1 cellular context compared by ENCODE assay signal in the genomic region with DNA sequence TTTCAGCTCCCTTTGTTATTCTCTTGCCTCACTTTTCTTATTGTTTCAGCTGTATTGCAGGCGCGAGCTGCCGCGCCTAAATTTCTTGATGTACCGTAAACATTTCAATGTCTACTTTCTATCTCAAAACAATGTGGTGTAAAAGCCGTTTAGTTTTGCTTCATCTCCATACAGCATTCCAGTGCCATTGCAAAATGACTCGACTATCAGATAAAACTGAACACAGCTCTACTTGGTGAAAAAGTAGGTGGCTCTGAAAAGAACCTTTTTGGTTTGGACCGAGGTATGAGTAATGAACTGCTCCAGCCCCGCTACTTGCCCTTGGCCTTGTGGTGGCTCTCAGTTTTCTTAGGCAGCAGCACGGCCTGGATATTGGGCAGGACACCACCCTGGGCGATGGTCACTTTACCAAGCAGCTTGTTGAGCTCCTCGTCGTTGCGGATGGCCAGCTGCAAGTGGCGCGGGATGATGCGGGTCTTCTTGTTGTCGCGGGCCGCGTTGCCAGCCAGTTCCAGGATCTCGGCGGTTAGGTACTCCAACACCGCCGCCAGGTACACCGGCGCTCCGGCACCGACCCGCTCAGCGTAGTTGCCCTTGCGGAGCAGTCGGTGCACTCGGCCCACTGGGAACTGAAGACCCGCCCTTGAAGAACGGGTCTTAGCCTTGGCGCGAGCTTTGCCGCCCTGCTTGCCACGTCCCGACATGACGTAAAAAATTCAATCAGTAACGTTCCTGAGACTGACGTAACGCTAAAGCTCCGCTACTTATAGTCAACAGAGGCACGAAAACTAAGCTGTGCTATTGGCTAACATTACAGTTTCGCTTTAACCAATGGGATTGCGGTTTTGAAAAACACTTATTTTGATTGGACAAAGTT.
TF ChIP-seq lines count a peak whose summit lies in the region.

No MANE protein-coding gene starts in this region.

TF ChIP-seq in K562, 482 proteins besides CTCF, POLR2A, EP300 and RAD21 (continued from another document and continues in another):
- TF ChIP-seq, protein P1, sequence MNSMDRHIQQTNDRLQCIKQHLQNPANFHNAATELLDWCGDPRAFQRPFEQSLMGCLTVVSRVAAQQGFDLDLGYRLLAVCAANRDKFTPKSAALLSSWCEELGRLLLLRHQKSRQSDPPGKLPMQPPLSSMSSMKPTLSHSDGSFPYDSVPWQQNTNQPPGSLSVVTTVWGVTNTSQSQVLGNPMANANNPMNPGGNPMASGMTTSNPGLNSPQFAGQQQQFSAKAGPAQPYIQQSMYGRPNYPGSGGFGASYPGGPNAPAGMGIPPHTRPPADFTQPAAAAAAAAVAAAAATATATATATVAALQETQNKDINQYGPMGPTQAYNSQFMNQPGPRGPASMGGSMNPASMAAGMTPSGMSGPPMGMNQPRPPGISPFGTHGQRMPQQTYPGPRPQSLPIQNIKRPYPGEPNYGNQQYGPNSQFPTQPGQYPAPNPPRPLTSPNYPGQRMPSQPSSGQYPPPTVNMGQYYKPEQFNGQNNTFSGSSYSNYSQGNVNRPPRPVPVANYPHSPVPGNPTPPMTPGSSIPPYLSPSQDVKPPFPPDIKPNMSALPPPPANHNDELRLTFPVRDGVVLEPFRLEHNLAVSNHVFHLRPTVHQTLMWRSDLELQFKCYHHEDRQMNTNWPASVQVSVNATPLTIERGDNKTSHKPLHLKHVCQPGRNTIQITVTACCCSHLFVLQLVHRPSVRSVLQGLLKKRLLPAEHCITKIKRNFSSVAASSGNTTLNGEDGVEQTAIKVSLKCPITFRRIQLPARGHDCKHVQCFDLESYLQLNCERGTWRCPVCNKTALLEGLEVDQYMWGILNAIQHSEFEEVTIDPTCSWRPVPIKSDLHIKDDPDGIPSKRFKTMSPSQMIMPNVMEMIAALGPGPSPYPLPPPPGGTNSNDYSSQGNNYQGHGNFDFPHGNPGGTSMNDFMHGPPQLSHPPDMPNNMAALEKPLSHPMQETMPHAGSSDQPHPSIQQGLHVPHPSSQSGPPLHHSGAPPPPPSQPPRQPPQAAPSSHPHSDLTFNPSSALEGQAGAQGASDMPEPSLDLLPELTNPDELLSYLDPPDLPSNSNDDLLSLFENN (IDR thresholded peaks at IDR 0.05; ENCODE audit: low read depth in 2 of 2, low read length in 2 of 2): peak in 1 of 2 experiments; percentile 59; a peak in 2 of 4 replicates
- TF ChIP-seq ZNF316 (IDR thresholded peaks at IDR 0.05): no peak
- TF ChIP-seq ZNF766 (CRISPR knock-in tag; conservative IDR thresholded peaks at IDR 0.05): 0 out of 2 replicates have a peak, but pooled peaks have one; percentile 69
- TF ChIP-seq KAT2B (IDR thresholded peaks at IDR 0.05; ENCODE audit: low read depth, low read length): no peak
- TF ChIP-seq HSF4 (CRISPR knock-in tag; IDR thresholded peaks at IDR 0.05; ENCODE audit: borderline replicate concordance): no peak
- peak; percentile 44; the same call in 1 of the 2 replicates for TF ChIP-seq CBFB (CRISPR knock-in tag; IDR thresholded peaks at IDR 0.05)
- TF ChIP-seq COPS2 (conservative IDR thresholded peaks at IDR 0.05): no peak
- 0 out of 2 replicates have a peak, but pooled peaks have one; percentile 23 for TF ChIP-seq ELF2 (CRISPR knock-in tag; IDR thresholded peaks at IDR 0.05)
- TF ChIP-seq CBX2 (IDR thresholded peaks at IDR 0.05; ENCODE audit: insufficient read depth, low read length, poor library complexity, severe bottlenecking): no peak
- TF ChIP-seq XRCC3 (IDR thresholded peaks at IDR 0.05): no peak
- TF ChIP-seq, protein P2, sequence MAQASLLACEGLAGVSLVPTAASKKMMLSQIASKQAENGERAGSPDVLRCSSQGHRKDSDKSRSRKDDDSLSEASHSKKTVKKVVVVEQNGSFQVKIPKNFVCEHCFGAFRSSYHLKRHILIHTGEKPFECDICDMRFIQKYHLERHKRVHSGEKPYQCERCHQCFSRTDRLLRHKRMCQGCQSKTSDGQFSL (CRISPR knock-in tag; IDR thresholded peaks at IDR 0.05): peak; percentile 41; the same call in 1 of the 2 replicates
- TF ChIP-seq, protein P2 (tag; IDR thresholded peaks at IDR 0.05): no peak
- TF ChIP-seq, protein P3, sequence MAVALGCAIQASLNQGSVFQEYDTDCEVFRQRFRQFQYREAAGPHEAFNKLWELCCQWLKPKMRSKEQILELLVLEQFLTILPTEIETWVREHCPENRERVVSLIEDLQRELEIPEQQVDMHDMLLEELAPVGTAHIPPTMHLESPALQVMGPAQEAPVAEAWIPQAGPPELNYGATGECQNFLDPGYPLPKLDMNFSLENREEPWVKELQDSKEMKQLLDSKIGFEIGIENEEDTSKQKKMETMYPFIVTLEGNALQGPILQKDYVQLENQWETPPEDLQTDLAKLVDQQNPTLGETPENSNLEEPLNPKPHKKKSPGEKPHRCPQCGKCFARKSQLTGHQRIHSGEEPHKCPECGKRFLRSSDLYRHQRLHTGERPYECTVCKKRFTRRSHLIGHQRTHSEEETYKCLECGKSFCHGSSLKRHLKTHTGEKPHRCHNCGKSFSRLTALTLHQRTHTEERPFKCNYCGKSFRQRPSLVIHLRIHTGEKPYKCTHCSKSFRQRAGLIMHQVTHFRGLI (CRISPR knock-in tag; IDR thresholded peaks at IDR 0.05): peak; percentile 68; the same call in 1 of the 2 replicates
- no peak; the same call in 1 of the 2 replicates for TF ChIP-seq SNIP1 (IDR thresholded peaks at IDR 0.05; ENCODE audit: low read depth)
- TF ChIP-seq ZNF507 (tag; conservative IDR thresholded peaks at IDR 0.05): no peak
- TF ChIP-seq, protein P4, sequence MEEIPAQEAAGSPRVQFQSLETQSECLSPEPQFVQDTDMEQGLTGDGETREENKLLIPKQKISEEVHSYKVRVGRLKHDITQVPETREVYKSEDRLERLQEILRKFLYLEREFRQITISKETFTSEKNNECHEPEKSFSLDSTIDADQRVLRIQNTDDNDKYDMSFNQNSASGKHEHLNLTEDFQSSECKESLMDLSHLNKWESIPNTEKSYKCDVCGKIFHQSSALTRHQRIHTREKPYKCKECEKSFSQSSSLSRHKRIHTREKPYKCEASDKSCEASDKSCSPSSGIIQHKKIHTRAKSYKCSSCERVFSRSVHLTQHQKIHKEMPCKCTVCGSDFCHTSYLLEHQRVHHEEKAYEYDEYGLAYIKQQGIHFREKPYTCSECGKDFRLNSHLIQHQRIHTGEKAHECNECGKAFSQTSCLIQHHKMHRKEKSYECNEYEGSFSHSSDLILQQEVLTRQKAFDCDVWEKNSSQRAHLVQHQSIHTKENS (CRISPR knock-in tag; IDR thresholded peaks at IDR 0.05): no peak
- TF ChIP-seq, protein P5, sequence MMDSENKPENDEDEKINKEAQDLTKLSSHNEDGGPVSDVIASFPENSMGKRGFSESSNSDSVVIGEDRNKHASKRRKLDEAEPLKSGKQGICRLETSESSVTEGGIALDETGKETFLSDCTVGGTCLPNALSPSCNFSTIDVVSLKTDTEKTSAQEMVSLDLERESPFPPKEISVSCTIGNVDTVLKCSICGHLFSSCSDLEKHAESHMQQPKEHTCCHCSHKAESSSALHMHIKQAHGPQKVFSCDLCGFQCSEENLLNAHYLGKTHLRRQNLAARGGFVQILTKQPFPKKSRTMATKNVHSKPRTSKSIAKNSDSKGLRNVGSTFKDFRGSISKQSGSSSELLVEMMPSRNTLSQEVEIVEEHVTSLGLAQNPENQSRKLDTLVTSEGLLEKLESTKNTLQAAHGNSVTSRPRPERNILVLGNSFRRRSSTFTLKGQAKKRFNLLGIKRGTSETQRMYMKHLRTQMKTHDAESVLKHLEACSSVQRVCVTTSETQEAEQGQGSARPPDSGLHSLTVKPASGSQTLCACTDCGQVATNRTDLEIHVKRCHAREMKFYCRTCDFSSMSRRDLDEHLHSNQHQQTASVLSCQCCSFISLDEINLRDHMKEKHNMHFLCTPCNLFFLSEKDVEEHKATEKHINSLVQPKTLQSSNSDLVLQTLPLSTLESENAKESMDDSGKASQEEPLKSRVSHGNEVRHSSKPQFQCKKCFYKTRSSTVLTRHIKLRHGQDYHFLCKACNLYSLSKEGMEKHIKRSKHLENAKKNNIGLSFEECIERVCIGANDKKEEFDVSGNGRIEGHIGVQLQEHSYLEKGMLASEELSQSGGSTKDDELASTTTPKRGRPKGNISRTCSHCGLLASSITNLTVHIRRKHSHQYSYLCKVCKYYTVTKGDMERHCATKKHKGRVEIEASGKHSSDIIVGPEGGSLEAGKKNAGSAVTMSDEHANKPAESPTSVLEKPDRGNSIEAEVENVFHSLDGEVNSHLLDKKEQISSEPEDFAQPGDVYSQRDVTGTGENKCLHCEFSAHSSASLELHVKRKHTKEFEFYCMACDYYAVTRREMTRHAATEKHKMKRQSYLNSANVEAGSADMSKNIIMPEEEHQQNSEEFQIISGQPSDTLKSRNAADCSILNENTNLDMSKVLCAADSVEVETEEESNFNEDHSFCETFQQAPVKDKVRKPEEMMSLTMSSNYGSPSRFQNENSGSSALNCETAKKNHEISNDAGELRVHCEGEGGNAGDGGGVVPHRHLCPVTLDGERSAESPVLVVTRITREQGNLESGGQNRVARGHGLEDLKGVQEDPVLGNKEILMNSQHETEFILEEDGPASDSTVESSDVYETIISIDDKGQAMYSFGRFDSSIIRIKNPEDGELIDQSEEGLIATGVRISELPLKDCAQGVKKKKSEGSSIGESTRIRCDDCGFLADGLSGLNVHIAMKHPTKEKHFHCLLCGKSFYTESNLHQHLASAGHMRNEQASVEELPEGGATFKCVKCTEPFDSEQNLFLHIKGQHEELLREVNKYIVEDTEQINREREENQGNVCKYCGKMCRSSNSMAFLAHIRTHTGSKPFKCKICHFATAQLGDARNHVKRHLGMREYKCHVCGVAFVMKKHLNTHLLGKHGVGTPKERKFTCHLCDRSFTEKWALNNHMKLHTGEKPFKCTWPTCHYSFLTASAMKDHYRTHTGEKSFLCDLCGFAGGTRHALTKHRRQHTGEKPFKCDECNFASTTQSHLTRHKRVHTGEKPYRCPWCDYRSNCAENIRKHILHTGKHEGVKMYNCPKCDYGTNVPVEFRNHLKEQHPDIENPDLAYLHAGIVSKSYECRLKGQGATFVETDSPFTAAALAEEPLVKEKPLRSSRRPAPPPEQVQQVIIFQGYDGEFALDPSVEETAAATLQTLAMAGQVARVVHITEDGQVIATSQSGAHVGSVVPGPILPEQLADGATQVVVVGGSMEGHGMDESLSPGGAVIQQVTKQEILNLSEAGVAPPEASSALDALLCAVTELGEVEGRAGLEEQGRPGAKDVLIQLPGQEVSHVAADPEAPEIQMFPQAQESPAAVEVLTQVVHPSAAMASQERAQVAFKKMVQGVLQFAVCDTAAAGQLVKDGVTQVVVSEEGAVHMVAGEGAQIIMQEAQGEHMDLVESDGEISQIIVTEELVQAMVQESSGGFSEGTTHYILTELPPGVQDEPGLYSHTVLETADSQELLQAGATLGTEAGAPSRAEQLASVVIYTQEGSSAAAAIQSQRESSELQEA (IDR thresholded peaks at IDR 0.05; ENCODE audit: low read depth): no peak
- TF ChIP-seq MCM2 (IDR thresholded peaks at IDR 0.05; ENCODE audit: low read depth): no peak
- TF ChIP-seq, protein P6, sequence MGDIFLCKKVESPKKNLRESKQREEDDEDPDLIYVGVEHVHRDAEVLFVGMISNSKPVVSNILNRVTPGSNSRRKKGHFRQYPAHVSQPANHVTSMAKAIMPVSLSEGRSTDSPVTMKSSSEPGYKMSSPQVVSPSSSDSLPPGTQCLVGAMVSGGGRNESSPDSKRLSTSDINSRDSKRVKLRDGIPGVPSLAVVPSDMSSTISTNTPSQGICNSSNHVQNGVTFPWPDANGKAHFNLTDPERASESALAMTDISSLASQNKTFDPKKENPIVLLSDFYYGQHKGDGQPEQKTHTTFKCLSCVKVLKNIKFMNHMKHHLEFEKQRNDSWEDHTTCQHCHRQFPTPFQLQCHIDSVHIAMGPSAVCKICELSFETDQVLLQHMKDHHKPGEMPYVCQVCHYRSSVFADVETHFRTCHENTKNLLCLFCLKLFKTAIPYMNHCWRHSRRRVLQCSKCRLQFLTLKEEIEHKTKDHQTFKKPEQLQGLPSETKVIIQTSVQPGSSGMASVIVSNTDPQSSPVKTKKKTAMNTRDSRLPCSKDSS (IDR thresholded peaks at IDR 0.05; ENCODE audit: low read depth, partially characterized antibody): no peak
- TF ChIP-seq, protein P7, sequence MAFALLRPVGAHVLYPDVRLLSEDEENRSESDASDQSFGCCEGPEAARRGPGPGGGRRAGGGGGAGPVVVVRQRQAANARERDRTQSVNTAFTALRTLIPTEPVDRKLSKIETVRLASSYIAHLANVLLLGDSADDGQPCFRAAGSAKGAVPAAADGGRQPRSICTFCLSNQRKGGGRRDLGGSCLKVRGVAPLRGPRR (CRISPR knock-in tag; IDR thresholded peaks at IDR 0.05): 0 out of 2 replicates have a peak, but pooled peaks have one; percentile 59
- TF ChIP-seq, protein P8, sequence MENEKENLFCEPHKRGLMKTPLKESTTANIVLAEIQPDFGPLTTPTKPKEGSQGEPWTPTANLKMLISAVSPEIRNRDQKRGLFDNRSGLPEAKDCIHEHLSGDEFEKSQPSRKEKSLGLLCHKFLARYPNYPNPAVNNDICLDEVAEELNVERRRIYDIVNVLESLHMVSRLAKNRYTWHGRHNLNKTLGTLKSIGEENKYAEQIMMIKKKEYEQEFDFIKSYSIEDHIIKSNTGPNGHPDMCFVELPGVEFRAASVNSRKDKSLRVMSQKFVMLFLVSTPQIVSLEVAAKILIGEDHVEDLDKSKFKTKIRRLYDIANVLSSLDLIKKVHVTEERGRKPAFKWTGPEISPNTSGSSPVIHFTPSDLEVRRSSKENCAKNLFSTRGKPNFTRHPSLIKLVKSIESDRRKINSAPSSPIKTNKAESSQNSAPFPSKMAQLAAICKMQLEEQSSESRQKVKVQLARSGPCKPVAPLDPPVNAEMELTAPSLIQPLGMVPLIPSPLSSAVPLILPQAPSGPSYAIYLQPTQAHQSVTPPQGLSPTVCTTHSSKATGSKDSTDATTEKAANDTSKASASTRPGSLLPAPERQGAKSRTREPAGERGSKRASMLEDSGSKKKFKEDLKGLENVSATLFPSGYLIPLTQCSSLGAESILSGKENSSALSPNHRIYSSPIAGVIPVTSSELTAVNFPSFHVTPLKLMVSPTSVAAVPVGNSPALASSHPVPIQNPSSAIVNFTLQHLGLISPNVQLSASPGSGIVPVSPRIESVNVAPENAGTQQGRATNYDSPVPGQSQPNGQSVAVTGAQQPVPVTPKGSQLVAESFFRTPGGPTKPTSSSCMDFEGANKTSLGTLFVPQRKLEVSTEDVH (IDR thresholded peaks at IDR 0.05; ENCODE audit: low read depth, partially characterized antibody): peak; percentile 72
- TF ChIP-seq, protein P9, sequence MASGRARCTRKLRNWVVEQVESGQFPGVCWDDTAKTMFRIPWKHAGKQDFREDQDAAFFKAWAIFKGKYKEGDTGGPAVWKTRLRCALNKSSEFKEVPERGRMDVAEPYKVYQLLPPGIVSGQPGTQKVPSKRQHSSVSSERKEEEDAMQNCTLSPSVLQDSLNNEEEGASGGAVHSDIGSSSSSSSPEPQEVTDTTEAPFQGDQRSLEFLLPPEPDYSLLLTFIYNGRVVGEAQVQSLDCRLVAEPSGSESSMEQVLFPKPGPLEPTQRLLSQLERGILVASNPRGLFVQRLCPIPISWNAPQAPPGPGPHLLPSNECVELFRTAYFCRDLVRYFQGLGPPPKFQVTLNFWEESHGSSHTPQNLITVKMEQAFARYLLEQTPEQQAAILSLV (tag; IDR thresholded peaks at IDR 0.05): 0 out of 2 replicates have a peak, but pooled peaks have one; percentile 23
